In the genomic region with DNA sequence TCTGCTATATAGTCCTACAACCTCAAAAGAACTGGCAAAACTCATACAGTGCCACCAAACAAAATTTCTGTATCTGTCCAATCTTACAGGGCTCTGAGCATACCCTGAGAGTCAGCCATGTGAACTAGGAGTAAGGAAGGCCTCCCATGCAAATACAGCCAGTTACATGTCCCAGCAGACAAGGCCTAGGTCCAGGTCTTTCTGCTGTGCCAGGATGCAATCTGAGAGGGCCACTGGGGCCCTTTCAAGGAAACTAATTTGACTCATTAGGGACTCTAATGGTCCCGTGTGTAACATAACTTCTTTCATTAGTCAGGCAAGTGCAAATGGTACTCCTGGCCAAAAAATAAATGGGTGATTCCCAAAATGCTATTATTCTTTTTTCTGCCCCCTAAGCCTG, we compare ENCODE assay signal across 27 cellular contexts.
"Had no signal": no experiment of that assay in that cellular context is flagged by ENCODE, and none has a peak within 500 bp of the region (broad histone marks: within the 10 kb centered on the region; RNA-seq: fewer than 3 reads in every experiment).

No MANE protein-coding gene starts in this region.

- H3K9me3 ChIP-seq: colonic mucosa, heart left ventricle, right atrium auricular region, stomach, suprapubic skin, tibial artery had no signal

- H3K9ac ChIP-seq: parathyroid adenoma had no signal

- H3K79me2 ChIP-seq: parathyroid adenoma had no signal

- FAIRE-seq: endometrium, kidney had no signal

- DNase-seq: activated B cell treated with CpG ODN at 0.5 μM for 24 hours; activated CD4-positive, alpha-beta T cell treated with anti-CD3 and anti-CD28 coated beads, Interleukin-2, amount 50 U/mL, for 1 hour; activated CD8-positive, alpha-beta T cell treated with anti-CD3 and anti-CD28 coated beads for 36 hours; activated naive CD4-positive, alpha-beta T cell; activated T-cell treated with anti-CD3 and anti-CD28 coated beads for 4 hours; activated T-cell treated with anti-CD3 and anti-CD28 coated beads, Interleukin-2, amount 50 U/mL, for 72 hours; cerebellar nuclear complex; colonic mucosa; effector CD8-positive, alpha-beta T cell; heart left ventricle; hypothalamus; immature natural killer cell; kidney; left colon; midbrain; naive thymus-derived CD4-positive, alpha-beta T cell; nucleus accumbens; stimulated activated CD4-positive, alpha-beta T cell treated with anti-CD3 and anti-CD28 coated beads, Interleukin-15, amount 100 ng/mL, for 24 hours; stimulated activated CD4-positive, alpha-beta T cell treated with anti-CD3 and anti-CD28 coated beads, Interleukin-2, amount 100 ng/mL, for 24 hours; stimulated activated naive B cell treated with anti-CD40 and anti-IgM and Interleukin-4, amounts not matched to agents 10 μg/mL and 1 μg/mL and 100 μg/mL, for 72 hours; stomach; tibial artery had no signal

- ATAC-seq: activated CD8-positive, alpha-beta T cell treated with anti-CD3 and anti-CD28 coated beads for 36 hours; activated naive CD4-positive, alpha-beta T cell treated with anti-CD3 and anti-CD28 coated beads, Interleukin-2, amount 50 U/mL, for 72 hours; activated T-cell treated with anti-CD3 and anti-CD28 coated beads, Interleukin-2, amount 50 U/mL, for 72 hours; heart left ventricle; left colon; naive thymus-derived CD4-positive, alpha-beta T cell; stimulated activated naive B cell treated with anti-CD40 and anti-IgM and Interleukin-4, amounts not matched to agents 10 μg/mL and 1 μg/mL and 100 μg/mL, for 72 hours had no signal

- H3K4me3 ChIP-seq: colonic mucosa, heart left ventricle, right atrium auricular region, stomach, suprapubic skin, tibial artery had no signal

- H3K4me1 ChIP-seq: colonic mucosa, parathyroid adenoma had no signal

- H3K36me3 ChIP-seq: colonic mucosa, heart left ventricle, right atrium auricular region, stomach, suprapubic skin, tibial artery had no signal

- H3K27ac ChIP-seq: colonic mucosa, heart left ventricle, parathyroid adenoma, right atrium auricular region, stomach, suprapubic skin, tibial artery had no signal

- H2AFZ ChIP-seq: parathyroid adenoma had no signal

- H3K27me3 ChIP-seq: colonic mucosa, heart left ventricle, right atrium auricular region, stomach, suprapubic skin, tibial artery had no signal
